In the genomic region with DNA sequence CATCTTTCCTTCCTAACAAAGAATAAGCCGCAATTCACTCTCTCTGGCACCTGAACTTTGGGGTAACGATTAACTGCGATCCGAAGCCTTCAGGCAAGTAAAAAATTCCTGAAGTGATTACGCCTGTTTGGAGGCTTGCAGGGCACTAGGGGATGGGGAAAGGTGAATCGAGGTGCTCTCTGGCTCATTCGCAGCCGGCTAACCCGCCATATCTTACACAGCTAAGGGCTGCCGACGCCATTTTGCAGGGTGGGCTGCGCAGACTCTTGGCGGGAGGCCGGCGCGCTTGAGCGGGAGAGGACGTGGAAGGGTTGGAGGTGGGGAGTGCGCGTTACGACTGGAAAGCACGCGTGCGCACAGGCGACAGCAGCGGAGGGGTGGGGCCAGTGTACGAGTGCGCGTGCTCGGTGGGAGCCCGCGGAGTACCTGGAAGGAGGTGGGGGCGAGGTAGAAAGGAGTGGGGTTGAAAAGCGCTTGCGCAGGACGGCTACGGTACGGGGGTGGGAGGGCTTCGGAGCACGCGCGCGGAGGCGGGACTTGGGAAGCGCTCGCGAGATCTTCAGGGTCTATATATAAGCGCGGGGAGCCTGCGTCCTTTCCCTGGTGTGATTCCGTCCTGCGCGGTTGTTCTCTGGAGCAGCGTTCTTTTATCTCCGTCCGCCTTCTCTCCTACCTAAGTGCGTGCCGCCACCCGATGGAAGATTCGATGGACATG, we compare ENCODE assay signal across 1 cellular context.
TF ChIP-seq lines count a peak whose summit lies in the region.

A gene with protein sequence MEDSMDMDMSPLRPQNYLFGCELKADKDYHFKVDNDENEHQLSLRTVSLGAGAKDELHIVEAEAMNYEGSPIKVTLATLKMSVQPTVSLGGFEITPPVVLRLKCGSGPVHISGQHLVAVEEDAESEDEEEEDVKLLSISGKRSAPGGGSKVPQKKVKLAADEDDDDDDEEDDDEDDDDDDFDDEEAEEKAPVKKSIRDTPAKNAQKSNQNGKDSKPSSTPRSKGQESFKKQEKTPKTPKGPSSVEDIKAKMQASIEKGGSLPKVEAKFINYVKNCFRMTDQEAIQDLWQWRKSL (plus strand): TSS at position 595 of the 715 bp plus-strand sequence. CDS start 100 bp downstream, at position 695.

TF ChIP-seq in liver, 16 proteins besides CTCF, POLR2A, EP300 and RAD21 (continued from another document):
- TF ChIP-seq, protein P1, sequence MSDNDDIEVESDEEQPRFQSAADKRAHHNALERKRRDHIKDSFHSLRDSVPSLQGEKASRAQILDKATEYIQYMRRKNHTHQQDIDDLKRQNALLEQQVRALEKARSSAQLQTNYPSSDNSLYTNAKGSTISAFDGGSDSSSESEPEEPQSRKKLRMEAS (IDR thresholded peaks at IDR 0.05), result peak; percentile 87
